In the genomic region with DNA sequence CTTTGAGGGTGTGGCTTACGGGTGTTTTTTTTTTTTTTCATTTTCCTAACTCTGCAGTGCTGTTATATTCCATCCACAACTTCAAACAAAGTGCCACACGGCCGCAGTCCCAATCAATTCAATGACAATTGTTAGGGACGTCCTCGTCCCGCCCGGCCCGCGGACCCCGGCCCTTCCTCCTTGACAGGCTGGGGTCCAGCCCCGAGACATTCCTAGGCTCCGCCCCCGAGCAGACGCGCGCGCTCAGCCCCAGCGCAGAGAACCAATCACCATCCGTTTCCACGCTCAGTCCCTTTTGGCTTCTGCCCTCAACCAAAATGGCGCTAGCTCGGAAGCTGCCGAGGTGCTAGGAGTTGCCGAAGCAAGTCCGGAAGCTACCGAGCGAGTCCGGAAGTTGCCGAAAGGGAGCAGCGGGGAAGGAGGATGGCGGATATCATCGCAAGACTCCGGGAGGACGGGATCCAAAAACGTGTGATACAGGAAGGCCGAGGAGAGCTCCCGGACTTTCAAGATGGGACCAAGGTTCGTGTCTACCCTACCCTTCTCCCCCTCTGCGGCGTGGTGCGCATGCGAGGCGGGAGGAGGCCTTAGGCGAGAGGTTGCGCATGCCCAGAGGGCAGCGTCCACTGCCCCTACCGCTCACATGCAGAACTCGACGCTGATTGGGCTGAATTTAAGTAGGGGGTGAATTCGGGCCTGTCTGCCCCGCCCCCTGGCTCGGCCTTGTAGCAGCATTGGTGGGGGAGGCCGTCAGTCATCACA, we compare ENCODE assay signal across 1 cellular context.
TF ChIP-seq lines count a peak whose summit lies in the region.

AIP (plus strand) TSS at position 291 of the 762 bp plus-strand sequence; CDS start at position 424, 133 bp downstream.

TF ChIP-seq in K562, 482 proteins besides CTCF, POLR2A, EP300 and RAD21 (continued from another document and continues in another):
- TF ChIP-seq HMGN3 (IDR thresholded peaks at IDR 0.05; ENCODE audit: borderline replicate concordance, extremely low read depth, insufficient read length, low read depth, low read length), result no peak
- TF ChIP-seq BMI1 (IDR thresholded peaks at IDR 0.05; ENCODE audit: low read length), result no peak
- TF ChIP-seq ZBTB1 (CRISPR knock-in tag; IDR thresholded peaks at IDR 0.05; ENCODE audit: borderline replicate concordance, low read depth), result peak; percentile 87; the same call in 1 of the 2 replicates
- no peak for TF ChIP-seq MAFF (IDR thresholded peaks at IDR 0.05; ENCODE audit: low read length)
- TF ChIP-seq SRSF1 (IDR thresholded peaks at IDR 0.05; ENCODE audit: low read depth, low read length), result no peak
- TF ChIP-seq, protein P1, sequence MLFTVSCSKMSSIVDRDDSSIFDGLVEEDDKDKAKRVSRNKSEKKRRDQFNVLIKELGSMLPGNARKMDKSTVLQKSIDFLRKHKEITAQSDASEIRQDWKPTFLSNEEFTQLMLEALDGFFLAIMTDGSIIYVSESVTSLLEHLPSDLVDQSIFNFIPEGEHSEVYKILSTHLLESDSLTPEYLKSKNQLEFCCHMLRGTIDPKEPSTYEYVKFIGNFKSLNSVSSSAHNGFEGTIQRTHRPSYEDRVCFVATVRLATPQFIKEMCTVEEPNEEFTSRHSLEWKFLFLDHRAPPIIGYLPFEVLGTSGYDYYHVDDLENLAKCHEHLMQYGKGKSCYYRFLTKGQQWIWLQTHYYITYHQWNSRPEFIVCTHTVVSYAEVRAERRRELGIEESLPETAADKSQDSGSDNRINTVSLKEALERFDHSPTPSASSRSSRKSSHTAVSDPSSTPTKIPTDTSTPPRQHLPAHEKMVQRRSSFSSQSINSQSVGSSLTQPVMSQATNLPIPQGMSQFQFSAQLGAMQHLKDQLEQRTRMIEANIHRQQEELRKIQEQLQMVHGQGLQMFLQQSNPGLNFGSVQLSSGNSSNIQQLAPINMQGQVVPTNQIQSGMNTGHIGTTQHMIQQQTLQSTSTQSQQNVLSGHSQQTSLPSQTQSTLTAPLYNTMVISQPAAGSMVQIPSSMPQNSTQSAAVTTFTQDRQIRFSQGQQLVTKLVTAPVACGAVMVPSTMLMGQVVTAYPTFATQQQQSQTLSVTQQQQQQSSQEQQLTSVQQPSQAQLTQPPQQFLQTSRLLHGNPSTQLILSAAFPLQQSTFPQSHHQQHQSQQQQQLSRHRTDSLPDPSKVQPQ (CRISPR knock-in tag; IDR thresholded peaks at IDR 0.05; ENCODE audit: borderline replicate concordance), result no peak
- no peak for TF ChIP-seq ZNF512 (tag; IDR thresholded peaks at IDR 0.05)
- TF ChIP-seq, protein P2, sequence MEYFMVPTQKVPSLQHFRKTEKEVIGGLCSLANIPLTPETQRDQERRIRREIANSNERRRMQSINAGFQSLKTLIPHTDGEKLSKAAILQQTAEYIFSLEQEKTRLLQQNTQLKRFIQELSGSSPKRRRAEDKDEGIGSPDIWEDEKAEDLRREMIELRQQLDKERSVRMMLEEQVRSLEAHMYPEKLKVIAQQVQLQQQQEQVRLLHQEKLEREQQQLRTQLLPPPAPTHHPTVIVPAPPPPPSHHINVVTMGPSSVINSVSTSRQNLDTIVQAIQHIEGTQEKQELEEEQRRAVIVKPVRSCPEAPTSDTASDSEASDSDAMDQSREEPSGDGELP (CRISPR knock-in tag; IDR thresholded peaks at IDR 0.05; ENCODE audit: borderline replicate concordance), result peak; percentile 96
- peak; percentile 66 for TF ChIP-seq FOS (IDR thresholded peaks at IDR 0.05; ENCODE audit: extremely low read depth, insufficient read length)
- peak; percentile 84 for TF ChIP-seq POLR2G (IDR thresholded peaks at IDR 0.05; ENCODE audit: low read depth, low read length)
- TF ChIP-seq CREB3 (tag; conservative IDR thresholded peaks at IDR 0.05; ENCODE audit: low read depth), result no peak; the same call in 1 of the 2 replicates
- TF ChIP-seq, protein P3, sequence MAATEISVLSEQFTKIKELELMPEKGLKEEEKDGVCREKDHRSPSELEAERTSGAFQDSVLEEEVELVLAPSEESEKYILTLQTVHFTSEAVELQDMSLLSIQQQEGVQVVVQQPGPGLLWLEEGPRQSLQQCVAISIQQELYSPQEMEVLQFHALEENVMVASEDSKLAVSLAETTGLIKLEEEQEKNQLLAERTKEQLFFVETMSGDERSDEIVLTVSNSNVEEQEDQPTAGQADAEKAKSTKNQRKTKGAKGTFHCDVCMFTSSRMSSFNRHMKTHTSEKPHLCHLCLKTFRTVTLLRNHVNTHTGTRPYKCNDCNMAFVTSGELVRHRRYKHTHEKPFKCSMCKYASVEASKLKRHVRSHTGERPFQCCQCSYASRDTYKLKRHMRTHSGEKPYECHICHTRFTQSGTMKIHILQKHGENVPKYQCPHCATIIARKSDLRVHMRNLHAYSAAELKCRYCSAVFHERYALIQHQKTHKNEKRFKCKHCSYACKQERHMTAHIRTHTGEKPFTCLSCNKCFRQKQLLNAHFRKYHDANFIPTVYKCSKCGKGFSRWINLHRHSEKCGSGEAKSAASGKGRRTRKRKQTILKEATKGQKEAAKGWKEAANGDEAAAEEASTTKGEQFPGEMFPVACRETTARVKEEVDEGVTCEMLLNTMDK (IDR thresholded peaks at IDR 0.05; ENCODE audit: borderline replicate concordance, insufficient read depth, low read depth, low read length, poor library complexity, severe bottlenecking), result no peak
- TF ChIP-seq, protein P4, sequence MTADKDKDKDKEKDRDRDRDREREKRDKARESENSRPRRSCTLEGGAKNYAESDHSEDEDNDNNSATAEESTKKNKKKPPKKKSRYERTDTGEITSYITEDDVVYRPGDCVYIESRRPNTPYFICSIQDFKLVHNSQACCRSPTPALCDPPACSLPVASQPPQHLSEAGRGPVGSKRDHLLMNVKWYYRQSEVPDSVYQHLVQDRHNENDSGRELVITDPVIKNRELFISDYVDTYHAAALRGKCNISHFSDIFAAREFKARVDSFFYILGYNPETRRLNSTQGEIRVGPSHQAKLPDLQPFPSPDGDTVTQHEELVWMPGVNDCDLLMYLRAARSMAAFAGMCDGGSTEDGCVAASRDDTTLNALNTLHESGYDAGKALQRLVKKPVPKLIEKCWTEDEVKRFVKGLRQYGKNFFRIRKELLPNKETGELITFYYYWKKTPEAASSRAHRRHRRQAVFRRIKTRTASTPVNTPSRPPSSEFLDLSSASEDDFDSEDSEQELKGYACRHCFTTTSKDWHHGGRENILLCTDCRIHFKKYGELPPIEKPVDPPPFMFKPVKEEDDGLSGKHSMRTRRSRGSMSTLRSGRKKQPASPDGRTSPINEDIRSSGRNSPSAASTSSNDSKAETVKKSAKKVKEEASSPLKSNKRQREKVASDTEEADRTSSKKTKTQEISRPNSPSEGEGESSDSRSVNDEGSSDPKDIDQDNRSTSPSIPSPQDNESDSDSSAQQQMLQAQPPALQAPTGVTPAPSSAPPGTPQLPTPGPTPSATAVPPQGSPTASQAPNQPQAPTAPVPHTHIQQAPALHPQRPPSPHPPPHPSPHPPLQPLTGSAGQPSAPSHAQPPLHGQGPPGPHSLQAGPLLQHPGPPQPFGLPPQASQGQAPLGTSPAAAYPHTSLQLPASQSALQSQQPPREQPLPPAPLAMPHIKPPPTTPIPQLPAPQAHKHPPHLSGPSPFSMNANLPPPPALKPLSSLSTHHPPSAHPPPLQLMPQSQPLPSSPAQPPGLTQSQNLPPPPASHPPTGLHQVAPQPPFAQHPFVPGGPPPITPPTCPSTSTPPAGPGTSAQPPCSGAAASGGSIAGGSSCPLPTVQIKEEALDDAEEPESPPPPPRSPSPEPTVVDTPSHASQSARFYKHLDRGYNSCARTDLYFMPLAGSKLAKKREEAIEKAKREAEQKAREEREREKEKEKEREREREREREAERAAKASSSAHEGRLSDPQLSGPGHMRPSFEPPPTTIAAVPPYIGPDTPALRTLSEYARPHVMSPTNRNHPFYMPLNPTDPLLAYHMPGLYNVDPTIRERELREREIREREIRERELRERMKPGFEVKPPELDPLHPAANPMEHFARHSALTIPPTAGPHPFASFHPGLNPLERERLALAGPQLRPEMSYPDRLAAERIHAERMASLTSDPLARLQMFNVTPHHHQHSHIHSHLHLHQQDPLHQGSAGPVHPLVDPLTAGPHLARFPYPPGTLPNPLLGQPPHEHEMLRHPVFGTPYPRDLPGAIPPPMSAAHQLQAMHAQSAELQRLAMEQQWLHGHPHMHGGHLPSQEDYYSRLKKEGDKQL (CRISPR knock-in tag; IDR thresholded peaks at IDR 0.05; ENCODE audit: borderline replicate concordance), result 0 out of 2 replicates have a peak, but pooled peaks have one; percentile 95
- peak; percentile 72 for TF ChIP-seq CHD2 (IDR thresholded peaks at IDR 0.05; ENCODE audit: low read depth, low read length)
- no peak for TF ChIP-seq DLX4 (CRISPR knock-in tag; IDR thresholded peaks at IDR 0.05)
- peak; percentile 91 for TF ChIP-seq ZNF384 (IDR thresholded peaks at IDR 0.05; ENCODE audit: low read depth, low read length)
- TF ChIP-seq ETS2 (tag; IDR thresholded peaks at IDR 0.05; ENCODE audit: borderline replicate concordance, poor library complexity, severe bottlenecking), result no peak
- TF ChIP-seq, protein P5, sequence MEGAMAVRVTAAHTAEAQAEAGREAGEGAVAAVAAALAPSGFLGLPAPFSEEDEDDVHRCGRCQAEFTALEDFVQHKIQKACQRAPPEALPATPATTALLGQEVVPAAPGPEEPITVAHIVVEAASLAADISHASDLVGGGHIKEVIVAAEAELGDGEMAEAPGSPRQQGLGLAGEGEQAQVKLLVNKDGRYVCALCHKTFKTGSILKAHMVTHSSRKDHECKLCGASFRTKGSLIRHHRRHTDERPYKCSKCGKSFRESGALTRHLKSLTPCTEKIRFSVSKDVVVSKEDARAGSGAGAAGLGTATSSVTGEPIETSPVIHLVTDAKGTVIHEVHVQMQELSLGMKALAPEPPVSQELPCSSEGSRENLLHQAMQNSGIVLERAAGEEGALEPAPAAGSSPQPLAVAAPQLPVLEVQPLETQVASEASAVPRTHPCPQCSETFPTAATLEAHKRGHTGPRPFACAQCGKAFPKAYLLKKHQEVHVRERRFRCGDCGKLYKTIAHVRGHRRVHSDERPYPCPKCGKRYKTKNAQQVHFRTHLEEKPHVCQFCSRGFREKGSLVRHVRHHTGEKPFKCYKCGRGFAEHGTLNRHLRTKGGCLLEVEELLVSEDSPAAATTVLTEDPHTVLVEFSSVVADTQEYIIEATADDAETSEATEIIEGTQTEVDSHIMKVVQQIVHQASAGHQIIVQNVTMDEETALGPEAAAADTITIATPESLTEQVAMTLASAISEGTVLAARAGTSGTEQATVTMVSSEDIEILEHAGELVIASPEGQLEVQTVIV (CRISPR knock-in tag; IDR thresholded peaks at IDR 0.05; ENCODE audit: borderline replicate concordance), result no peak
- TF ChIP-seq GATAD2A (IDR thresholded peaks at IDR 0.05), result peak; percentile 99
- no peak; the same call in 1 of the 2 replicates for TF ChIP-seq ELF2 (CRISPR knock-in tag; IDR thresholded peaks at IDR 0.05)
- TF ChIP-seq, protein P6, sequence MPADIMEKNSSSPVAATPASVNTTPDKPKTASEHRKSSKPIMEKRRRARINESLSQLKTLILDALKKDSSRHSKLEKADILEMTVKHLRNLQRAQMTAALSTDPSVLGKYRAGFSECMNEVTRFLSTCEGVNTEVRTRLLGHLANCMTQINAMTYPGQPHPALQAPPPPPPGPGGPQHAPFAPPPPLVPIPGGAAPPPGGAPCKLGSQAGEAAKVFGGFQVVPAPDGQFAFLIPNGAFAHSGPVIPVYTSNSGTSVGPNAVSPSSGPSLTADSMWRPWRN (IDR thresholded peaks at IDR 0.05; ENCODE audit: low read depth), result no peak
- TF ChIP-seq ZNF586 (CRISPR knock-in tag; conservative IDR thresholded peaks at IDR 0.05), result no peak
- TF ChIP-seq RBM14 (IDR thresholded peaks at IDR 0.05; ENCODE audit: borderline replicate concordance, insufficient read depth, low read depth, low read length), result no peak
- no peak for TF ChIP-seq NR4A1 (CRISPR knock-in tag; IDR thresholded peaks at IDR 0.05)
- TF ChIP-seq NR4A1 (tag; IDR thresholded peaks at IDR 0.05), result peak; percentile 78
- no peak for TF ChIP-seq POLR3A (IDR thresholded peaks at IDR 0.05; ENCODE audit: borderline replicate concordance, extremely low read depth, insufficient read depth, insufficient read length)
- TF ChIP-seq FOXK2 (conservative IDR thresholded peaks at IDR 0.05 in 1 of 2, IDR thresholded peaks at IDR 0.05 in 1 of 2; ENCODE audit: low read depth in 2 of 2), result 0 out of 4 replicates have a peak, but pooled peaks of 1 of the 2 experiments have one; percentile 22
- no peak for TF ChIP-seq SNAPC5 (CRISPR knock-in tag; IDR thresholded peaks at IDR 0.05)
- TF ChIP-seq ZNF780A (CRISPR knock-in tag; IDR thresholded peaks at IDR 0.05), result no peak
- peak; percentile 78 for TF ChIP-seq CEBPG (CRISPR knock-in tag; IDR thresholded peaks at IDR 0.05)
- no peak for TF ChIP-seq CEBPG (tag; conservative IDR thresholded peaks at IDR 0.05 in 1 of 2, IDR thresholded peaks at IDR 0.05 in 1 of 2)
- TF ChIP-seq DMBX1 (CRISPR knock-in tag; IDR thresholded peaks at IDR 0.05; ENCODE audit: borderline replicate concordance), result no peak
- no peak for TF ChIP-seq MXI1 (IDR thresholded peaks at IDR 0.05; ENCODE audit: low read depth, low read length)
- TF ChIP-seq NCOA1 (IDR thresholded peaks at IDR 0.05; ENCODE audit: low read depth), result no peak
- no peak for TF ChIP-seq HDGF (IDR thresholded peaks at IDR 0.05)
- TF ChIP-seq ZNF143 (CRISPR knock-in tag; IDR thresholded peaks at IDR 0.05), result peak; percentile 64
